Comparison of ENCODE assay signal across 8 cellular contexts in genomic region chr19:4375620-4376228, GRCh38. TPM values are rescaled to one million over a fixed set of nuclear protein-coding genes. Genes with fewer than 3 reads are reported as not detected.
A peak's percentile ranks its signal among the peaks of the same experiment; 100 is the strongest.
DNase-seq lines count a peak whose midpoint lies in the region; ATAC-seq and TF ChIP-seq lines count a peak whose summit lies in the region.

No MANE protein-coding gene starts in this region.

- H3K4me1 ChIP-seq in HAP-1 (peaks cover 13% of the 10 kb centered on the region), esophagus squamous epithelium (peaks cover 87 to 100% (median 99%) of the 10 kb centered on the region in 3 donors), parathyroid adenoma (peaks cover 93% of the 10 kb centered on the region)

- TF ChIP-seq CTCF in esophagus squamous epithelium (IDR thresholded peaks at IDR 0.05) (peak in 4 of 6 experiments; percentile 14 to 28 (median 20)), parathyroid adenoma (IDR thresholded peaks at IDR 0.05) (peak; percentile 35)

- no peaks in the 10 kb centered on the region for H3K36me3 ChIP-seq in HAP-1 (replicated peaks)
- peaks cover 0 to 23% (median 0%) of the 10 kb centered on the region in 3 donors for H3K36me3 ChIP-seq in esophagus squamous epithelium
- no peaks in the 10 kb centered on the region for H3K36me3 ChIP-seq in parathyroid adenoma (ENCODE audit: control insufficient read depth, insufficient read depth, low read length)

- H3K27ac ChIP-seq in esophagus squamous epithelium = peak overlapping the region; percentile 92 to 97 (median 92)
- H3K27ac ChIP-seq in parathyroid adenoma = peak overlapping the region; percentile 99

- TF ChIP-seq POLR2A in esophagus squamous epithelium (IDR thresholded peaks at IDR 0.05) = no peak

- H3K4me3 ChIP-seq in HAP-1 = no peak overlapping the region
- H3K4me3 ChIP-seq in esophagus squamous epithelium = peak overlapping the region in 3 of 4 donors; percentile 9 to 45 (median 30)
- H3K4me3 ChIP-seq in parathyroid adenoma (ENCODE audit: low read depth, low read length) = no peak overlapping the region

- no peak for ATAC-seq in HG03469 (IDR thresholded peaks at IDR 0.05; ENCODE audit: unreplicated experiment)

- no peak overlapping the region for H2AFZ ChIP-seq in parathyroid adenoma

- H3K9me3 ChIP-seq in HAP-1 = no peaks in the 10 kb centered on the region
- H3K9me3 ChIP-seq in esophagus squamous epithelium = no peaks in the 10 kb centered on the region
- no peaks in the 10 kb centered on the region for H3K9me3 ChIP-seq in parathyroid adenoma (ENCODE audit: control insufficient read depth, low read length)

- H3K9ac ChIP-seq in parathyroid adenoma = no peak overlapping the region

- in situ Hi-C loops in HAP-1 (cut with MboI; ENCODE audit: low sequenced_read_pairs) = no loop called here

- intact Hi-C loops in esophagus squamous epithelium (cut with DNase I) = no loop called here

- H3K27me3 ChIP-seq in HAP-1 (ENCODE audit: low read depth) (no peaks in the 10 kb centered on the region), esophagus squamous epithelium (no peaks in the 10 kb centered on the region), parathyroid adenoma (ENCODE audit: control insufficient read depth, insufficient read depth, low read length) (no peaks in the 10 kb centered on the region)

- DNase-seq in ELF-1 (ENCODE audit: low read depth, low spot score) = peak; percentile 75
- peak; percentile 57 to 81 for DNase-seq in HAP-1 (ENCODE audit: low spot score in 2 of 2)
- peak; percentile 6 for DNase-seq in SHP77 treated with DMSO at 0.1 percent for 48 hours (lab: John Stamatoyannopoulos, UW)
- DNase-seq in esophagus squamous epithelium (lab: John Stamatoyannopoulos, UW) = no peak
- no peak for DNase-seq in activated CD4-positive, alpha-beta T cell treated with anti-CD3 and anti-CD28 coated beads, Interleukin-2, amount 50 U/mL, for 4 hours
- DNase-seq in DMS114 treated with DMSO at 0.1 percent for 48 hours (lab: John Stamatoyannopoulos, UW; ENCODE audit: unreplicated experiment) = no peak

- peak overlapping the region; percentile 42 for H3K4me2 ChIP-seq in parathyroid adenoma (ENCODE audit: low read length)

- 28 to 40% methylated on average over 9 of the region's 13 CpGs for WGBS in esophagus squamous epithelium, 2 donors

- H3K79me2 ChIP-seq in parathyroid adenoma = peaks cover 13% of the 10 kb centered on the region

RNA-seq across cellular contexts. Expression of gene SH3GL1, which starts 24.6 kb away (rescaled TPM):
- 100 to 1,000 TPM in 2 of 4 donors, 10 to 100 TPM in 2; 67.4 to 131 (median 91.2) TPM for total RNA-seq in esophagus squamous epithelium

RNA-seq across cellular contexts. Expression of gene CHAF1A, which starts 26.7 kb away (rescaled TPM):
- 10 to 100 TPM in 3 of 4 donors, 1 to 10 TPM in 1; 7.6 to 20.9 (median 11.9) TPM for total RNA-seq in esophagus squamous epithelium

RNA-seq across cellular contexts. Expression of gene MPND, which starts 32.4 kb away (rescaled TPM):
- total RNA-seq in esophagus squamous epithelium = 10 to 100 TPM in 1 of 4 donors, 1 to 10 TPM in 3; 2.5 to 11.1 (median 6.5) TPM

RNA-seq across cellular contexts. Expression of gene STAP2, which starts 37.1 kb away (rescaled TPM):
- 100 to 1,000 TPM in 1 of 4 donors, 10 to 100 TPM in 3; 61.4 to 131 (median 82.5) TPM for total RNA-seq in esophagus squamous epithelium

Comparison
In these comparisons a context has a peak if more than half of its experiments do, and no peak if none do; other contexts are left out.
1. DNase-seq: peak in ELF-1 (single experiment), HAP-1 (2 of 2) and SHP77 treated with DMSO at 0.1 percent for 48 hours (single experiment); none in esophagus squamous epithelium (single experiment), activated CD4-positive, alpha-beta T cell treated with anti-CD3 and anti-CD28 coated beads, Interleukin-2, amount 50 U/mL, for 4 hours (0 of 2) and DMS114 treated with DMSO at 0.1 percent for 48 hours (single experiment).
2. H3K4me3 ChIP-seq: peak in esophagus squamous epithelium (3 of 4); none in HAP-1 (single experiment) and parathyroid adenoma (single experiment).